Comparison of ENCODE assay signal across 18 cellular contexts in genomic region chr2:768484-768883, GRCh38.
"Had no signal": no experiment of that assay in that cellular context is flagged by ENCODE, and none has a peak within 500 bp of the region (broad histone marks: within the 10 kb centered on the region; RNA-seq: fewer than 3 reads in every experiment).

No MANE protein-coding gene starts in this region.

- H3K36me3 ChIP-seq: lower lobe of right lung, neutrophil, stomach, vagina, WERI-Rb-1 had no signal

- H3K9me3 ChIP-seq: lower lobe of right lung, neutrophil, stomach, vagina had no signal

- H3K4me3 ChIP-seq: dorsolateral prefrontal cortex, lower lobe of right lung, smooth muscle cell, stomach, vagina had no signal

- DNase-seq: activated CD4-positive, alpha-beta T cell treated with anti-CD3 and anti-CD28 coated beads for 1 hour; activated CD4-positive, alpha-beta T cell treated with anti-CD3 and anti-CD28 coated beads, Interleukin-2, amount 50 U/mL, for 48 hours; activated naive CD4-positive, alpha-beta T cell treated with Interleukin-2 at 50 U/mL for 16 hours; activated naive CD8-positive, alpha-beta T cell treated with anti-CD3 and anti-CD28 coated beads, Interleukin-2, amount 10 ng/mL, durations not matched to agents 7 days and 5 days; activated T-cell treated with anti-CD3 and anti-CD28 coated beads, Interleukin-2, amount 50 U/mL, for 1 hour; caudate nucleus; dorsolateral prefrontal cortex; foreskin melanocyte; hypothalamus; lower lobe of right lung; naive thymus-derived CD8-positive, alpha-beta T cell; stimulated activated CD4-positive, alpha-beta T cell treated with anti-CD3 and anti-CD28 coated beads, Interleukin-4, amount 100 ng/mL, for 1 hour; stomach; trophoblast cell; WERI-Rb-1 had no signal

- H3K27ac ChIP-seq: dorsolateral prefrontal cortex, lower lobe of right lung, neutrophil, stomach, vagina, WERI-Rb-1 had no signal
